In the genomic region with DNA sequence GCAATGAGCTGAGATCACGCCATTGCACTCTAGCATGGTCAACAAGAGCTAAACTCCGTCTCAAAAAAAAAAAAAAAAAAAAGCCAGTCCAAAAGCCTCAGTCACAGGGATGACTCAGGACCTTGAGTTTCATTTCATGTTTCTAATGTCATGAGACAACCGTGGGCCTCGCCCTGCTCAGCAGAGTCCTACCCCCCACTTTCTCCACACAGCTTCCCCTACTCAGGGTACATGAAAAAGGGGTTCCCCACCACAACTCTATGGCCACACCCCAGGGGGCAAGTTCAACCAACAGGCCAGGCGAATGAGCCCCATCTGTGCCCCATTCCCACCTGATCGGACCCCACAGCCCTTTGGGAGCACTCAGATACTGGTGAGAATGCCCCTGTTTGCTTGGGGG, we compare ENCODE assay signal across 8 cellular contexts. TPM values are rescaled to one million over a fixed set of nuclear protein-coding genes. Genes with fewer than 3 reads are reported as not detected.
DNase-seq lines count a peak whose midpoint lies in the region; ATAC-seq, FAIRE-seq and TF ChIP-seq lines count a peak whose summit lies in the region.

No MANE protein-coding gene starts in this region.

- H3K9me3 ChIP-seq in astrocyte (ENCODE audit: insufficient read depth, low read depth, low read length) (no peaks in the 10 kb centered on the region), upper lobe of right lung (no peaks in the 10 kb centered on the region)

- no peak overlapping the region for H2AFZ ChIP-seq in astrocyte (ENCODE audit: low read depth, low read length)

- H3K27me3 ChIP-seq in GM06990 (replicated peaks; ENCODE audit: control insufficient read depth, insufficient read depth, low read length) (no peaks in the 10 kb centered on the region), astrocyte (ENCODE audit: insufficient read depth, low read length) (no peaks in the 10 kb centered on the region), upper lobe of right lung (no peaks in the 10 kb centered on the region)

- intact Hi-C loops in upper lobe of right lung (cut with DNase I): no loop called here

- no peak overlapping the region for H3K9ac ChIP-seq in astrocyte (ENCODE audit: low read length)

- no peak overlapping the region for H3K4me3 ChIP-seq in GM06990 (replicated peaks; ENCODE audit: low read depth, low read length)
- H3K4me3 ChIP-seq in astrocyte (ENCODE audit: insufficient read depth, low read depth, low read length): no peak overlapping the region
- no peak overlapping the region for H3K4me3 ChIP-seq in upper lobe of right lung

- TF ChIP-seq CTCF in GM06990 (IDR thresholded peaks at IDR 0.05; ENCODE audit: insufficient read depth, low read length, poor library complexity, severe bottlenecking) (no peak), astrocyte (IDR thresholded peaks at IDR 0.05; ENCODE audit: insufficient read depth, low read depth, low read length) (no peak), upper lobe of right lung (IDR thresholded peaks at IDR 0.05) (no peak)

- ATAC-seq in GM19455 (IDR thresholded peaks at IDR 0.05; ENCODE audit: unreplicated experiment) (peak; percentile 79), HG03378 (IDR thresholded peaks at IDR 0.05; ENCODE audit: unreplicated experiment) (peak; percentile 89), upper lobe of right lung (peak; percentile 82)

- H3K27me3 Mint-ChIP-seq in astrocyte (ENCODE audit: low read depth, unreplicated experiment): peaks cover 5% of the 10 kb centered on the region

- H3K4me1 ChIP-seq in astrocyte (ENCODE audit: insufficient read depth, low read length) (no peaks in the 10 kb centered on the region), upper lobe of right lung (no peaks in the 10 kb centered on the region)

- H3K27ac ChIP-seq in astrocyte (ENCODE audit: low read depth, low read length): no peak overlapping the region
- peak overlapping the region; percentile 80 for H3K27ac ChIP-seq in upper lobe of right lung

- no peaks in the 10 kb centered on the region for H3K79me2 ChIP-seq in astrocyte (ENCODE audit: insufficient read depth, low read length)

- no peak overlapping the region for H3K4me2 ChIP-seq in astrocyte (ENCODE audit: low read length)

- H4K20me1 ChIP-seq in astrocyte (ENCODE audit: insufficient read depth, low read length): no peaks in the 10 kb centered on the region

- H3K36me3 Mint-ChIP-seq in astrocyte (ENCODE audit: low read depth, unreplicated experiment): peaks cover 2% of the 10 kb centered on the region

- no peak overlapping the region for H3K4me3 Mint-ChIP-seq in astrocyte (ENCODE audit: unreplicated experiment)

- H3K36me3 ChIP-seq in GM06990 (ENCODE audit: control insufficient read depth, insufficient read depth, low read length): no peaks in the 10 kb centered on the region
- no peaks in the 10 kb centered on the region for H3K36me3 ChIP-seq in astrocyte (ENCODE audit: insufficient read depth, low read length)
- no peaks in the 10 kb centered on the region for H3K36me3 ChIP-seq in upper lobe of right lung

- FAIRE-seq in astrocyte (lab: Jason Lieb, UNC): no peak

- H3K4me1 Mint-ChIP-seq in astrocyte (ENCODE audit: low read depth, unreplicated experiment): peaks cover 4% of the 10 kb centered on the region

- DNase-seq in GM06990 (ENCODE audit: extremely low read depth, insufficient read length) (peak; percentile 80), astrocyte (ENCODE audit: low read depth) (no peak), upper lobe of right lung (peak; percentile 72), SHP77 (lab: John Stamatoyannopoulos, UW) (no peak), erythroblast (lab: John Stamatoyannopoulos, UW) (no peak), iPS-NIHi11 (ENCODE audit: low spot score) (no peak)

- H3K27ac Mint-ChIP-seq in astrocyte (ENCODE audit: unreplicated experiment): peak overlapping the region; percentile 100

- H3K9me3 Mint-ChIP-seq in astrocyte (ENCODE audit: unreplicated experiment): no peaks in the 10 kb centered on the region

- TF ChIP-seq POLR2A in erythroblast (IDR thresholded peaks at IDR 0.05; ENCODE audit: low read length): no peak

RNA-seq across cellular contexts. Expression of a gene that starts 24.3 kb away (rescaled TPM):
- total RNA-seq in astrocyte: 5.0 and 6.4 TPM in 2 replicates
- 82.2 TPM for total RNA-seq in upper lobe of right lung

Comparison
In these comparisons a context has a peak if more than half of its experiments do, and no peak if none do; other contexts are left out.
1. DNase-seq: peak in GM06990 (single experiment) and upper lobe of right lung (single experiment); none in astrocyte (single experiment), SHP77 (0 of 2), erythroblast (0 of 2) and iPS-NIHi11 (single experiment).
2. RNA of a gene that starts 24.3 kb away (total RNA-seq): 82.2 TPM in upper lobe of right lung (single experiment); 5.0 to 6.4 TPM in astrocyte; every median in the first group is over 10 times any median in the second.
3. Peak in every context shown above with its lines, with median percentiles within 50 percentile points of each other: ATAC-seq.